ENCODE assay signal across 12 cellular contexts in the genomic region with DNA sequence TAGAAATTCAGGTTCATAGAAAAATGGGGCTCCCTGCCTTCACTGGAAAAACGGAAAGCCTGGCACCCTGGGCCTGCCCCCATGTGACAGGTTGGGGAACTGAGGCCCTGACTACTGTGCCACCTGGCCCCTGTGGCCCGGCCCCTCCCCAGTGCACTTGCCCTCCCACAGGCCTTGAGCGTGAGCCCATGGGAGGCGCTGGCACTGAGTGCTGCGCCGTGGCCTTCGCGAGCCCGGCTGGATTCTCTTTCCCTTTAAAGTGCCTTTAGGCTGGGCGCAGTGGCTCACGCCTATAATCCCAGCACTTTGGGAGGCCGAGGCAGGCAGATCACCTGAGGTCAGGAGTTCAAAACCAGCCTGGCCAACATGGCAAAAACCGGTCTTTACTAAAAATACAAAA.
"Had no signal": no experiment of that assay in that cellular context is flagged by ENCODE, and none has a peak within 500 bp of the region (broad histone marks: within the 10 kb centered on the region; RNA-seq: fewer than 3 reads in every experiment).

No MANE protein-coding gene starts in this region.

- H3K4me1 ChIP-seq: breast epithelium, vagina had no signal

- H3K27me3 Mint-ChIP-seq: activated CD4-positive, alpha-beta memory T cell treated with anti-CD3 and anti-CD28 coated beads, Interleukin-2, amount 10 ng/mL, durations not matched to agents 7 days and 5 days; memory B cell; stimulated activated naive CD8-positive, alpha-beta T cell treated with anti-CD3 and anti-CD28 coated beads, Interleukin-15, amount 100 ng/mL, for 72 hours had no signal

- H3K4me3 ChIP-seq: breast epithelium, thoracic aorta, vagina had no signal

- H3K4me3 Mint-ChIP-seq: activated CD4-positive, alpha-beta memory T cell treated with anti-CD3 and anti-CD28 coated beads, Interleukin-2, amount 10 ng/mL, durations not matched to agents 7 days and 5 days; memory B cell; neural crest cell; stimulated activated naive CD8-positive, alpha-beta T cell treated with anti-CD3 and anti-CD28 coated beads, Interleukin-15, amount 100 ng/mL, for 72 hours had no signal

- H3K27ac ChIP-seq: breast epithelium, thoracic aorta, vagina had no signal

- DNase-seq: activated CD4-positive, alpha-beta memory T cell treated with anti-CD3 and anti-CD28 coated beads, Interleukin-2, amount 10 ng/mL, durations not matched to agents 7 days and 5 days; activated CD8-positive, alpha-beta memory T cell treated with anti-CD3 and anti-CD28 coated beads, Interleukin-2, amount 50 U/mL, for 48 hours; anterior cingulate cortex; hippocampal formation; stimulated activated CD4-positive, alpha-beta T cell treated with anti-CD3 and anti-CD28 coated beads, Interleukin-4, amount 100 ng/mL, for 24 hours; stimulated activated naive CD8-positive, alpha-beta T cell treated with anti-CD3 and anti-CD28 coated beads, Interleukin-15, amount 100 ng/mL, for 72 hours had no signal

- H3K27ac Mint-ChIP-seq: activated CD4-positive, alpha-beta memory T cell treated with anti-CD3 and anti-CD28 coated beads, Interleukin-2, amount 10 ng/mL, durations not matched to agents 7 days and 5 days had no signal

- H3K36me3 ChIP-seq: breast epithelium had no signal

- H3K9me3 Mint-ChIP-seq: activated CD4-positive, alpha-beta memory T cell treated with anti-CD3 and anti-CD28 coated beads, Interleukin-2, amount 10 ng/mL, durations not matched to agents 7 days and 5 days; activated naive CD4-positive, alpha-beta T cell treated with anti-CD3 and anti-CD28 coated beads, Interleukin-2, amount 50 U/mL, for 72 hours; memory B cell; neural crest cell; stimulated activated naive CD8-positive, alpha-beta T cell treated with anti-CD3 and anti-CD28 coated beads, Interleukin-15, amount 100 ng/mL, for 72 hours had no signal

- ATAC-seq: activated naive CD4-positive, alpha-beta T cell treated with anti-CD3 and anti-CD28 coated beads, Interleukin-2, amount 50 U/mL, for 72 hours; stimulated activated naive CD8-positive, alpha-beta T cell treated with anti-CD3 and anti-CD28 coated beads, Interleukin-15, amount 100 ng/mL, for 72 hours had no signal

- H3K27me3 ChIP-seq: breast epithelium, vagina had no signal

- H3K9me3 ChIP-seq: breast epithelium, thoracic aorta, vagina had no signal

- H3K4me1 Mint-ChIP-seq: activated CD4-positive, alpha-beta memory T cell treated with anti-CD3 and anti-CD28 coated beads, Interleukin-2, amount 10 ng/mL, durations not matched to agents 7 days and 5 days; stimulated activated naive CD8-positive, alpha-beta T cell treated with anti-CD3 and anti-CD28 coated beads, Interleukin-15, amount 100 ng/mL, for 72 hours had no signal
